In genomic region chr22:20748082-20748481, GRCh38 we compare ENCODE assay signal across 26 cellular contexts. TPM values are rescaled to one million over a fixed set of nuclear protein-coding genes. Genes with fewer than 3 reads are reported as not detected.
DNase-seq lines count a peak whose midpoint lies in the region; ATAC-seq, FAIRE-seq and TF ChIP-seq lines count a peak whose summit lies in the region.
"Had no signal": no experiment of that assay in that cellular context is flagged by ENCODE, and none has a peak within 500 bp of the region (broad histone marks: within the 10 kb centered on the region; RNA-seq: fewer than 3 reads in every experiment).

No MANE protein-coding gene starts in this region.

- H3K79me2 ChIP-seq in GM12878 (ENCODE audit: control insufficient read depth, insufficient read depth, low read length) = no peaks in the 10 kb centered on the region
- H3K79me2 ChIP-seq: hepatocyte had no signal

- TF ChIP-seq CTCF in GM12878 (IDR thresholded peaks at IDR 0.05 in 2 of 3, conservative IDR thresholded peaks at IDR 0.05 in 1 of 3; ENCODE audit: control insufficient read depth in 2 of 3, extremely low read depth in 1 of 3, insufficient read depth in 1 of 3, low read depth in 3 of 3, low read length in 3 of 3) = no peak
- no peak for TF ChIP-seq CTCF in suprapubic skin (IDR thresholded peaks at IDR 0.05)
- no peak for TF ChIP-seq CTCF in adrenal gland (IDR thresholded peaks at IDR 0.05)

- SMC1A ChIA-PET in GM12878 (lab: Charles Lee; ENCODE audit: uncharacterized antibody, unreplicated experiment) = interaction anchor here (4.2 kb wide), 1 partner anchor 35 kb away, joined by 41 read pairs; no protein-coding TSS in a partner anchor

- POLR2A ChIA-PET in GM12878 (lab: Charles Lee) = interaction anchor here (0.8 kb wide), 1 partner anchor 13 kb away, joined by 3 read pairs; no protein-coding TSS in a partner anchor

- TF ChIP-seq RAD21 in GM12878 (IDR thresholded peaks at IDR 0.05; ENCODE audit: insufficient read depth, low read depth, low read length) = no peak

- BruUV-seq in GM12878 (replicated peaks; lab: Mats Ljungman, UMichigan) = no TSS peak

- FAIRE-seq in GM12878 (lab: Jason Lieb, UNC) = no peak
- FAIRE-seq: A204.1, bronchial epithelial cell had no signal

- intact Hi-C loops in GM12878 (cut with micrococcal nuclease; ENCODE audit: unreplicated experiment) = no loop called here
- intact Hi-C loops in adrenal gland (cut with DNase I) = no loop called here

- H3K27ac ChIP-seq in BLaER1 (0 out of 2 replicates have a peak overlapping the region, but pooled peaks have one; percentile 25), GM12878 (ENCODE audit: control insufficient read depth, insufficient read depth) (peak overlapping the region; percentile 76), muscle layer of colon (ENCODE audit: low read depth, low read length) (peak overlapping the region; percentile 24), suprapubic skin (no peak overlapping the region), adrenal gland (no peak overlapping the region)
- H3K27ac ChIP-seq: coronary artery, foreskin keratinocyte, hepatocyte had no signal

- H3K4me3 ChIP-seq in BLaER1 (no peak overlapping the region), GM12878 (no peak overlapping the region), muscle layer of colon (ENCODE audit: low read depth in 1 of 2, low read length in 2 of 2) (no peak overlapping the region), suprapubic skin (no peak overlapping the region), adrenal gland (no peak overlapping the region)
- H3K4me3 ChIP-seq: coronary artery, HAP-1, hepatocyte, prostate gland, thyroid gland had no signal

- WGBS in GM12878 (ENCODE audit: insufficient coverage, insufficient replicate concordance, low lambda C conversion rate, missing lambda C conversion rate) = 91% methylated on average over 7 of the region's 7 CpGs
- 100% methylated on average over 4 of the region's 7 CpGs for WGBS in suprapubic skin
- WGBS in adrenal gland, 4 donors = 93 to 97% (median 96%) methylated on average over 6 to 7 of the region's 7 CpGs

- H3K4me1 ChIP-seq in BLaER1 (peaks cover 43% of the 10 kb centered on the region), GM12878 (ENCODE audit: control insufficient read depth, insufficient read depth, low read length) (peaks cover 53% of the 10 kb centered on the region), muscle layer of colon (ENCODE audit: insufficient read depth, low read length) (peaks cover 10% of the 10 kb centered on the region), suprapubic skin (peaks cover 22% of the 10 kb centered on the region), adrenal gland (replicated peaks in 1 of 2) (peaks cover 0 to 10% of the 10 kb centered on the region in 2 donors)
- H3K4me1 ChIP-seq: foreskin keratinocyte, HAP-1 had no signal

- H3K9ac ChIP-seq in BLaER1 (no peak overlapping the region), GM12878 (ENCODE audit: control insufficient read depth, insufficient read depth, low read length) (no peak overlapping the region; the same call in 1 of the 2 replicates), muscle layer of colon (ENCODE audit: low read length) (no peak overlapping the region)

- TF ChIP-seq EP300 in GM12878 (IDR thresholded peaks at IDR 0.05; ENCODE audit: borderline replicate concordance in 1 of 2, control insufficient read depth in 1 of 2, low read depth in 2 of 2, low read length in 2 of 2) = no peak
- no peak for TF ChIP-seq EP300 in suprapubic skin (IDR thresholded peaks at IDR 0.05)

- H3K4me2 ChIP-seq in BLaER1 (no peak overlapping the region), GM12878 (ENCODE audit: control insufficient read depth, insufficient read depth) (0 out of 2 replicates have a peak overlapping the region, but pooled peaks have one; percentile 73)
- H3K4me2 ChIP-seq: hepatocyte had no signal

- ATAC-seq in HG02885 (IDR thresholded peaks at IDR 0.05; ENCODE audit: poor library complexity, unreplicated experiment) = peak; percentile 5
- no peak for ATAC-seq in GM12878
- ATAC-seq: activated CD8-positive, alpha-beta memory T cell treated with anti-CD3 and anti-CD28 coated beads, Interleukin-2, amount 10 ng/mL, durations not matched to agents 7 days and 5 days; foreskin keratinocyte had no signal

- DNase-seq in GM12878 (ENCODE audit: low read depth, low spot score) = no peak
- no peak for DNase-seq in CD1c-positive myeloid dendritic cell (ENCODE audit: extremely low spot score)
- no peak for DNase-seq in suprapubic skin (ENCODE audit: low spot score in 2 of 2)
- no peak for DNase-seq in activated gamma-delta T cell treated with Interleukin-2 at 50 U/mL for 16 hours
- no peak for DNase-seq in adrenal gland
- DNase-seq: activated CD8-positive, alpha-beta memory T cell treated with anti-CD3 and anti-CD28 coated beads, Interleukin-2, amount 10 ng/mL, durations not matched to agents 7 days and 5 days; activated naive CD4-positive, alpha-beta T cell treated with anti-CD3 and anti-CD28 coated beads, Interleukin-2, amount 50 U/mL, for 16 hours; activated T-cell treated with anti-CD3 and anti-CD28 coated beads, Interleukin-2, amount 50 U/mL, for 48 hours; amygdala; foreskin keratinocyte; NCI-H1436; NCI-H2107; NCI-H446; NCI-H82; stimulated activated CD4-positive, alpha-beta T cell treated with anti-CD3 and anti-CD28 coated beads, Interleukin-4, amount 100 ng/mL, for 4 hours; stimulated activated naive CD4-positive, alpha-beta T cell treated with Interleukin-2 at 50 U/mL for 16 hours; thyroid gland had no signal

- H3K36me3 ChIP-seq in BLaER1 (peaks cover 87% of the 10 kb centered on the region), GM12878 (ENCODE audit: control insufficient read depth in 2 of 2, insufficient read depth in 2 of 2, low read length in 1 of 2) (peaks cover 9 to 33% of the 10 kb centered on the region in 2 experiments; a peak in 3 of 4 replicates), muscle layer of colon (ENCODE audit: insufficient read depth, low read length) (peaks cover 69% of the 10 kb centered on the region), suprapubic skin (peaks cover 82% of the 10 kb centered on the region), adrenal gland (replicated peaks in 1 of 2) (peaks cover 0 to 78% of the 10 kb centered on the region in 2 donors)
- H3K36me3 ChIP-seq: prostate gland had no signal

- CTCF ChIA-PET in GM12878 (lab: Yijun Ruan, JAX) = interaction anchor here (1.8 to 3.8 kb wide), 2 partner anchors 36 to 39 kb away, joined by 3 to 28 read pairs; no protein-coding TSS in a partner anchor

- in situ Hi-C loops in GM12878 (cut with MboI) = no loop called here

- H3K27me3 ChIP-seq in BLaER1 = no peaks in the 10 kb centered on the region
- H3K27me3 ChIP-seq in GM12878 (replicated peaks in 1 of 2; ENCODE audit: control insufficient read depth in 2 of 2, insufficient read depth in 2 of 2, low read length in 1 of 2) = no peaks in the 10 kb centered on the region
- no peaks in the 10 kb centered on the region for H3K27me3 ChIP-seq in muscle layer of colon (ENCODE audit: control insufficient read depth in 1 of 2, insufficient read depth in 2 of 2, low read length in 2 of 2)
- H3K27me3 ChIP-seq in suprapubic skin = no peaks in the 10 kb centered on the region
- H3K27me3 ChIP-seq in adrenal gland = no peaks in the 10 kb centered on the region
- H3K27me3 ChIP-seq: foreskin keratinocyte, hepatocyte, thyroid gland had no signal

- peaks cover 12% of the 10 kb centered on the region; the same call in 1 of the 2 replicates for H4K20me1 ChIP-seq in BLaER1
- no peaks in the 10 kb centered on the region for H4K20me1 ChIP-seq in GM12878 (ENCODE audit: control insufficient read depth, insufficient read depth)

- RAD21 ChIA-PET in GM12878 (lab: Charles Lee; ENCODE audit: unreplicated experiment) = interaction anchor here (3.8 kb wide), 1 partner anchor 36 kb away, joined by 27 read pairs; no protein-coding TSS in a partner anchor

- TF ChIP-seq POLR2A in GM12878 (IDR thresholded peaks at IDR 0.05; ENCODE audit: low read depth, low read length) (no peak), suprapubic skin (IDR thresholded peaks at IDR 0.05) (no peak), adrenal gland (IDR thresholded peaks at IDR 0.05) (no peak)

- H3K9me3 ChIP-seq in BLaER1 (no peaks in the 10 kb centered on the region), GM12878 (replicated peaks; ENCODE audit: control insufficient read depth, insufficient read depth, low read length) (no peaks in the 10 kb centered on the region), muscle layer of colon (ENCODE audit: low read length) (no peaks in the 10 kb centered on the region), suprapubic skin (no peaks in the 10 kb centered on the region), adrenal gland (replicated peaks in 1 of 3) (no peaks in the 10 kb centered on the region)
- H3K9me3 ChIP-seq: HAP-1, prostate gland, thyroid gland had no signal

- no peak overlapping the region for H2AFZ ChIP-seq in GM12878 (ENCODE audit: control insufficient read depth, low read depth, low read length)
- H2AFZ ChIP-seq: hepatocyte had no signal

TF ChIP-seq in GM12878, 131 proteins besides CTCF, POLR2A, EP300 and RAD21 (continues in another document):
- TF ChIP-seq HDAC2 (IDR thresholded peaks at IDR 0.05) (no peak), GATAD2B (conservative IDR thresholded peaks at IDR 0.05; ENCODE audit: low read depth) (no peak), GABPA (IDR thresholded peaks at IDR 0.05; ENCODE audit: low read depth) (no peak), SMC3 (IDR thresholded peaks at IDR 0.05; ENCODE audit: borderline replicate concordance, low read length) (no peak), HCFC1 (IDR thresholded peaks at IDR 0.05; ENCODE audit: low read length) (no peak)

RNA-seq across cellular contexts. Expression of gene SERPIND1, which starts 25.8 kb away (rescaled TPM):
- total RNA-seq in GM12878 (2013; cell fraction: nucleolus; rRNA removed) = not detected in 2 replicates
- 0.05 TPM in 1 of 2 replicates, not detected in the other for total RNA-seq in GM12878 (2014; rRNA removed)
- 0.09 TPM in 2 replicates for total RNA-seq in GM12878 (2014; rRNA removed; fragmentation: Illumina TruSeq; extraction: Trizol)
- 0.11 and 0.38 TPM in 2 replicates for total RNA-seq in GM12878 (2021)
- polyA plus RNA-seq in GM12878 (2011; ENCODE audit: low read depth) = 0.45 TPM
- 0.10 and 0.15 TPM in 2 replicates for polyA plus RNA-seq in GM12878 (2011; rRNA removed)
- polyA plus RNA-seq in GM12878 (2011; cell fraction: cytosol; rRNA removed) = 0.15 and 0.25 TPM in 2 replicates
- polyA plus RNA-seq in GM12878 (2011; cell fraction: nucleus; rRNA removed) = 0.07 and 0.12 TPM in 2 replicates
- 0.18 and 0.57 TPM in 2 replicates for polyA plus RNA-seq in GM12878 (2012)
- polyA plus RNA-seq in GM12878 (2014; fragmentation: Illumina TruSeq; extraction: Trizol) = 0.22 and 0.32 TPM in 2 replicates
- polyA plus RNA-seq in GM12878 (2014; fragmentation: Nextera tagmentation; extraction: Ambion mirVana) = under 1 TPM; 0.44 to 0.85 TPM
- polyA plus RNA-seq in GM12878 (2014; rRNA removed) = 0.08 and 0.32 TPM in 2 replicates
- under 1 TPM; 0.40 to 0.43 TPM for polyA plus RNA-seq in GM12878 (2016; fragmentation: Nextera tagmentation; extraction: Ambion mirVana)
- polyA minus RNA-seq in GM12878 (2011; rRNA and poly(A)+ RNA removed) = 0.21 and 0.29 TPM in 2 replicates
- polyA minus RNA-seq in GM12878 (2011; cell fraction: cytosol; rRNA and poly(A)+ RNA removed) = not detected in 2 replicates
- polyA minus RNA-seq in GM12878 (2011; cell fraction: nucleus; rRNA and poly(A)+ RNA removed) = not detected in 2 replicates
- total RNA-seq in suprapubic skin = under 1 TPM in 1 of 4 donors, not detected in 3; 0.40 TPM
- total RNA-seq in adrenal gland = 1 to 10 TPM in 1 of 8 donors, under 1 TPM in 5, not detected in 2; 0.13 to 1.0 (median 0.30) TPM
- under 1 TPM; 0.10 to 0.18 (median 0.16) TPM for polyA plus RNA-seq in adrenal gland
- total RNA-seq: activated CD8-positive, alpha-beta memory T cell treated with anti-CD3 and anti-CD28 coated beads, Interleukin-2, amount 10 ng/mL, durations not matched to agents 7 days and 5 days; bronchial epithelial cell; foreskin keratinocyte; prostate gland had no signal
- polyA plus RNA-seq: foreskin keratinocyte had no signal

Comparison
In these comparisons a context has a peak if more than half of its experiments do, and no peak if none do; other contexts are left out.
1. H3K27ac ChIP-seq: peak in BLaER1 (single experiment), GM12878 (single experiment) and muscle layer of colon (single experiment); none in suprapubic skin (single experiment) and adrenal gland (0 of 5).